Comparison of ENCODE assay signal across 17 cellular contexts in genomic region chr2:197672494-197672893, GRCh38. TPM values are rescaled to one million over a fixed set of nuclear protein-coding genes. Genes with fewer than 3 reads are reported as not detected.
A peak's percentile ranks its signal among the peaks of the same experiment; 100 is the strongest.
DNase-seq lines count a peak whose midpoint lies in the region; ATAC-seq, FAIRE-seq and TF ChIP-seq lines count a peak whose summit lies in the region.
"Had no signal": no experiment of that assay in that cellular context is flagged by ENCODE, and none has a peak within 500 bp of the region (broad histone marks: within the 10 kb centered on the region; RNA-seq: fewer than 3 reads in every experiment).

No MANE protein-coding gene starts in this region.

- no peak for FAIRE-seq in K562 (lab: Jason Lieb, UNC)
- FAIRE-seq: HTR-8/SVneo had no signal

- H3K4me1 ChIP-seq in K562 (replicated peaks in 1 of 2; ENCODE audit: control insufficient read depth in 2 of 2, insufficient read depth in 2 of 2, low read length in 2 of 2) = no peaks in the 10 kb centered on the region

- WGBS in K562 (ENCODE audit: insufficient coverage, low coverage, missing lambda C conversion rate) = no CpG with 5 or more reads among the region's 1 CpG

- H3K27me3 Mint-ChIP-seq in endothelial cell (ENCODE audit: unreplicated experiment) (peaks cover 5% of the 10 kb centered on the region), nephron progenitor cell (ENCODE audit: low read depth, poor library complexity) (no peaks in the 10 kb centered on the region)

- POLR2A ChIA-PET in K562 (lab: Yijun Ruan, JAX) = no interaction called here

- H3K9me3 Mint-ChIP-seq in endothelial cell (ENCODE audit: unreplicated experiment) (peaks cover 14% of the 10 kb centered on the region), nephron progenitor cell (peaks cover 35% of the 10 kb centered on the region)

- no peak overlapping the region for H2AFZ ChIP-seq in K562 (ENCODE audit: low read depth, low read length)

- no peak overlapping the region for H3K27ac Mint-ChIP-seq in endothelial cell (ENCODE audit: unreplicated experiment)
- H3K27ac Mint-ChIP-seq in nephron progenitor cell = peak overlapping the region; percentile 17

- H3K79me2 ChIP-seq in K562 (ENCODE audit: control insufficient read depth, insufficient read depth, low read length) = no peaks in the 10 kb centered on the region

- H3K27ac ChIP-seq in K562 (ENCODE audit: extremely low read depth, low read depth, low read length) = no peak overlapping the region
- H3K27ac ChIP-seq: C4-2B, HL-60 had no signal

- no peak for TF ChIP-seq POLR2A in K562 (conservative IDR thresholded peaks at IDR 0.05)

- H3K4me3 ChIP-seq in K562 = no peak overlapping the region

- H3K4me1 Mint-ChIP-seq in endothelial cell (ENCODE audit: unreplicated experiment) = peaks cover 36% of the 10 kb centered on the region
- peaks cover 28% of the 10 kb centered on the region for H3K4me1 Mint-ChIP-seq in nephron progenitor cell

- no peaks in the 10 kb centered on the region for H3K9me3 ChIP-seq in K562 (replicated peaks; ENCODE audit: control insufficient read depth, insufficient read depth, low read depth, low read length)

- no peaks in the 10 kb centered on the region for H4K20me1 ChIP-seq in K562 (replicated peaks; ENCODE audit: control insufficient read depth, insufficient read depth, low read length)

- H3K4me3 Mint-ChIP-seq in endothelial cell (ENCODE audit: unreplicated experiment) = peak overlapping the region; percentile 90
- peak overlapping the region; percentile 83 for H3K4me3 Mint-ChIP-seq in nephron progenitor cell

- TF ChIP-seq RAD21 in K562 (CRISPR knock-in tag; conservative IDR thresholded peaks at IDR 0.05 in 1 of 2, IDR thresholded peaks at IDR 0.05 in 1 of 2) = no peak

- CTCF ChIA-PET in K562 (lab: Yijun Ruan, JAX; ENCODE audit: low intra/inter-chr PET ratio) = no interaction called here

- H3K36me3 Mint-ChIP-seq in endothelial cell (ENCODE audit: low read depth, unreplicated experiment) (peaks cover 32% of the 10 kb centered on the region), nephron progenitor cell (ENCODE audit: low read depth) (peaks cover 53% of the 10 kb centered on the region)

- TF ChIP-seq EP300 in K562 (IDR thresholded peaks at IDR 0.05; ENCODE audit: low read length) = no peak

- no peaks in the 10 kb centered on the region for H3K9me1 ChIP-seq in K562 (ENCODE audit: control insufficient read depth, insufficient read depth, low read length)

- TF ChIP-seq CTCF in K562 (IDR thresholded peaks at IDR 0.05 in 2 of 3, conservative IDR thresholded peaks at IDR 0.05 in 1 of 3; ENCODE audit: insufficient read depth in 2 of 3, low read depth in 1 of 3, low read length in 3 of 3) (no peak), endothelial cell (IDR thresholded peaks at IDR 0.05; ENCODE audit: unreplicated experiment) (no peak), nephron progenitor cell (IDR thresholded peaks at IDR 0.05) (no peak)

- in situ Hi-C loops in ACHN (cut with HindIII; ENCODE audit: low pct_ligation_motif_present, low pct_unique_long_range_greater_than_20kb, low sequenced_read_pairs) (no loop called here), K562 (cut with MboI) (no loop called here)

- BruUV-seq in K562 (replicated peaks; lab: Mats Ljungman, UMichigan) = no TSS peak

- no peak overlapping the region for H3K9ac ChIP-seq in K562 (ENCODE audit: insufficient read depth in 1 of 2, low read depth in 2 of 2, low read length in 2 of 2)

- intact Hi-C loops in K562 (cut with micrococcal nuclease) = no loop called here

- ATAC-seq in K562 = no peak
- ATAC-seq: PC-3 had no signal

- no peaks in the 10 kb centered on the region for H3K27me3 ChIP-seq in K562 (ENCODE audit: control insufficient read depth in 2 of 2, insufficient read depth in 2 of 2, low read length in 2 of 2)

- DNase-seq in ACHN = peak; percentile 22
- DNase-seq in K562 (ENCODE audit: extremely low read depth in 1 of 4, low spot score in 3 of 4) = no peak
- no peak for DNase-seq in endothelial cell (ENCODE audit: low spot score)
- no peak for DNase-seq in nephron progenitor cell
- no peak for DNase-seq in NCI-H1048 (lab: John Stamatoyannopoulos, UW)
- no peak for DNase-seq in HK-2 (ENCODE audit: unreplicated experiment)
- no peak for DNase-seq in nucleus accumbens (lab: John Stamatoyannopoulos, UW)
- no peak for DNase-seq in NCI-H510A (lab: John Stamatoyannopoulos, UW)
- DNase-seq: DMS153, H9, NCI-H146, NCI-H2081, NCI-H774, PC-3 had no signal

- H3K36me3 ChIP-seq in K562 (ENCODE audit: control insufficient read depth, insufficient read depth, low read length) = no peaks in the 10 kb centered on the region

- no peak overlapping the region for H3K4me2 ChIP-seq in K562 (ENCODE audit: insufficient read depth, low read length)

TF ChIP-seq in K562, 482 proteins besides CTCF, POLR2A, EP300 and RAD21 (continues in another document):
- TF ChIP-seq RERE (CRISPR knock-in tag; IDR thresholded peaks at IDR 0.05; ENCODE audit: borderline replicate concordance) = no peak

RNA-seq across cellular contexts. Expression of gene RFTN2, which starts 2.9 kb away (rescaled TPM):
- not detected in 2 replicates for total RNA-seq in K562 (2011; cell fraction: chromatin; rRNA removed; ENCODE audit: low replicate concordance)
- not detected in 2 replicates for total RNA-seq in K562 (2011; cell fraction: nucleolus; rRNA removed)
- total RNA-seq in K562 (2011; cell fraction: nucleoplasm; rRNA removed) = not detected in 2 replicates
- total RNA-seq in K562 (2014; rRNA removed) (not detected in 2 replicates), K562 (2014; rRNA removed; fragmentation: Illumina TruSeq; extraction: Trizol) (not detected in 2 replicates), K562 (2015; rRNA removed; fragmentation: Illumina TruSeq; extraction: Trizol) (0.11 TPM in 1 of 2 replicates, not detected in the other), K562 (2021) (not detected in 2 replicates), endothelial cell (ENCODE audit: unreplicated experiment) (27.2 TPM)
- polyA plus RNA-seq in K562 (2011; rRNA removed) (not detected in 2 replicates), K562 (2014; fragmentation: Illumina TruSeq; extraction: Trizol) (0.04 TPM in 1 of 2 replicates, not detected in the other), K562 (2014; fragmentation: Nextera tagmentation; extraction: Ambion mirVana) (under 1 TPM in 1 of 2 experiments, not detected in 1; 0.01 TPM), K562 (2014; rRNA removed) (0.05 TPM in 1 of 2 replicates, not detected in the other)
- polyA plus RNA-seq in K562 (2011; cell fraction: cytosol; rRNA removed) = not detected in 2 replicates
- polyA plus RNA-seq in K562 (2011; cell fraction: nucleus; rRNA removed) = not detected in 2 replicates
- polyA plus RNA-seq in K562 (2012) = 0.05 and 0.06 TPM in 2 replicates
- polyA minus RNA-seq in K562 (2011; rRNA and poly(A)+ RNA removed) = not detected in 2 replicates
- polyA minus RNA-seq in K562 (2011; cell fraction: cytosol; rRNA and poly(A)+ RNA removed) = not detected in 2 replicates
- polyA minus RNA-seq in K562 (2011; cell fraction: nucleus; rRNA and poly(A)+ RNA removed) = not detected in 2 replicates

RNA-seq across cellular contexts. Expression of gene MARS2, which starts 32.7 kb away (rescaled TPM):
- 13.7 and 22.5 TPM in 2 replicates for total RNA-seq in K562 (2011; cell fraction: chromatin; rRNA removed; ENCODE audit: low replicate concordance)
- total RNA-seq in K562 (2011; cell fraction: nucleolus; rRNA removed) = 21.3 and 24.2 TPM in 2 replicates
- 18.8 and 20.4 TPM in 2 replicates for total RNA-seq in K562 (2011; cell fraction: nucleoplasm; rRNA removed)
- 10.2 and 13.8 TPM in 2 replicates for total RNA-seq in K562 (2014; rRNA removed)
- total RNA-seq in K562 (2014; rRNA removed; fragmentation: Illumina TruSeq; extraction: Trizol) = 9.9 and 12.7 TPM in 2 replicates
- 12.1 and 12.5 TPM in 2 replicates for total RNA-seq in K562 (2015; rRNA removed; fragmentation: Illumina TruSeq; extraction: Trizol)
- total RNA-seq in K562 (2021) = 17.6 and 20.7 TPM in 2 replicates
- 6.9 and 7.8 TPM in 2 replicates for polyA plus RNA-seq in K562 (2011; rRNA removed)
- 6.2 and 9.7 TPM in 2 replicates for polyA plus RNA-seq in K562 (2011; cell fraction: cytosol; rRNA removed)
- 9.7 and 13.4 TPM in 2 replicates for polyA plus RNA-seq in K562 (2011; cell fraction: nucleus; rRNA removed)
- polyA plus RNA-seq in K562 (2012) = 6.6 and 11.1 TPM in 2 replicates
- 12.5 and 17.1 TPM in 2 replicates for polyA plus RNA-seq in K562 (2014; fragmentation: Illumina TruSeq; extraction: Trizol)
- 1 to 10 TPM; 4.0 to 6.9 TPM for polyA plus RNA-seq in K562 (2014; fragmentation: Nextera tagmentation; extraction: Ambion mirVana)
- 12.2 and 12.7 TPM in 2 replicates for polyA plus RNA-seq in K562 (2014; rRNA removed)
- polyA minus RNA-seq in K562 (2011; rRNA and poly(A)+ RNA removed) = 13.0 and 15.1 TPM in 2 replicates
- polyA minus RNA-seq in K562 (2011; cell fraction: cytosol; rRNA and poly(A)+ RNA removed) = 7.5 and 11.8 TPM in 2 replicates
- polyA minus RNA-seq in K562 (2011; cell fraction: nucleus; rRNA and poly(A)+ RNA removed) = 17.6 and 24.2 TPM in 2 replicates
- 13.5 TPM for total RNA-seq in endothelial cell (ENCODE audit: unreplicated experiment)

Comparison
In these comparisons a context has a peak if more than half of its experiments do, and no peak if none do; other contexts are left out.
1. RNA of gene RFTN2, which starts 2.9 kb away (total RNA-seq): 27.2 TPM in endothelial cell (single experiment); 0.11 TPM in K562; every median in the first group is over 10 times any median in the second.